In genomic region chr17:50344712-50345380, GRCh38 we compare ENCODE assay signal across 9 cellular contexts. TPM values are rescaled to one million over a fixed set of nuclear protein-coding genes. Genes with fewer than 3 reads are reported as not detected.
DNase-seq lines count a peak whose midpoint lies in the region; ATAC-seq and TF ChIP-seq lines count a peak whose summit lies in the region.
"Had no signal": no experiment of that assay in that cellular context is flagged by ENCODE, and none has a peak within 500 bp of the region (broad histone marks: within the 10 kb centered on the region; RNA-seq: fewer than 3 reads in every experiment).

No MANE protein-coding gene starts in this region.

- peaks cover 36% of the 10 kb centered on the region for H3K4me1 Mint-ChIP-seq in activated naive CD4-positive, alpha-beta T cell treated with anti-CD3 and anti-CD28 coated beads, Interleukin-2, amount 10 ng/mL, durations not matched to agents 7 days and 5 days
- H3K4me1 Mint-ChIP-seq in glutamatergic neuron (ENCODE audit: low read depth, unreplicated experiment) = peaks cover 7% of the 10 kb centered on the region

- peaks cover 30% of the 10 kb centered on the region for H3K79me2 ChIP-seq in PC-3 (ENCODE audit: low read length)

- WGBS in suprapubic skin = 66% methylated on average over 10 of the region's 13 CpGs

- H3K27me3 Mint-ChIP-seq in activated naive CD4-positive, alpha-beta T cell treated with anti-CD3 and anti-CD28 coated beads, Interleukin-2, amount 10 ng/mL, durations not matched to agents 7 days and 5 days = peaks cover 27% of the 10 kb centered on the region
- peaks cover 5% of the 10 kb centered on the region for H3K27me3 Mint-ChIP-seq in glutamatergic neuron (ENCODE audit: unreplicated experiment)

- H3K9ac ChIP-seq in PC-3 (ENCODE audit: low read length) = no peak overlapping the region

- TF ChIP-seq EP300 in suprapubic skin (IDR thresholded peaks at IDR 0.05) = no peak

- peak overlapping the region; percentile 62 for H3K4me3 Mint-ChIP-seq in activated naive CD4-positive, alpha-beta T cell treated with anti-CD3 and anti-CD28 coated beads, Interleukin-2, amount 10 ng/mL, durations not matched to agents 7 days and 5 days
- peak overlapping the region; percentile 84 for H3K4me3 Mint-ChIP-seq in glutamatergic neuron (ENCODE audit: unreplicated experiment)

- POLR2A ChIA-PET in PC-3 (lab: Charles Lee; ENCODE audit: unreplicated experiment) = no interaction called here

- H3K36me3 Mint-ChIP-seq in activated naive CD4-positive, alpha-beta T cell treated with anti-CD3 and anti-CD28 coated beads, Interleukin-2, amount 10 ng/mL, durations not matched to agents 7 days and 5 days = peaks cover 4% of the 10 kb centered on the region
- no peaks in the 10 kb centered on the region for H3K36me3 Mint-ChIP-seq in glutamatergic neuron (ENCODE audit: unreplicated experiment)

- H3K4me3 ChIP-seq in PC-3 (ENCODE audit: low read length) (peak overlapping the region; percentile 77; the same call in 1 of the 2 replicates), suprapubic skin (no peak overlapping the region)

- ATAC-seq in PC-3 (no peak), HG03571 (IDR thresholded peaks at IDR 0.05; ENCODE audit: unreplicated experiment) (no peak), GM21390 (IDR thresholded peaks at IDR 0.05; ENCODE audit: unreplicated experiment) (no peak)

- H2AFZ ChIP-seq in PC-3 (ENCODE audit: low read length) = no peak overlapping the region

- H3K27me3 ChIP-seq in PC-3 (ENCODE audit: low read length) (no peaks in the 10 kb centered on the region), suprapubic skin (no peaks in the 10 kb centered on the region)

- no peaks in the 10 kb centered on the region for H3F3A ChIP-seq in PC-3 (ENCODE audit: low read length, unreplicated experiment)

- TF ChIP-seq CTCF in PC-3 (conservative IDR thresholded peaks at IDR 0.05; ENCODE audit: low read depth, low read length) = no peak
- no peak for TF ChIP-seq CTCF in glutamatergic neuron (IDR thresholded peaks at IDR 0.05; ENCODE audit: partially characterized antibody, unreplicated experiment)
- TF ChIP-seq CTCF in suprapubic skin (IDR thresholded peaks at IDR 0.05) = no peak

- no peaks in the 10 kb centered on the region for H3K36me3 ChIP-seq in PC-3 (ENCODE audit: low read depth, low read length)
- no peaks in the 10 kb centered on the region for H3K36me3 ChIP-seq in suprapubic skin

- no peaks in the 10 kb centered on the region for H3K9me2 ChIP-seq in PC-3 (replicated peaks; ENCODE audit: low read length)

- peak overlapping the region; percentile 99 for H3K4me2 ChIP-seq in PC-3 (ENCODE audit: low read length)

- no peak for TF ChIP-seq POLR2A in suprapubic skin (IDR thresholded peaks at IDR 0.05)

- DNase-seq in activated naive CD4-positive, alpha-beta T cell treated with anti-CD3 and anti-CD28 coated beads, Interleukin-2, amount 10 ng/mL, durations not matched to agents 7 days and 5 days = no peak
- DNase-seq in activated naive CD4-positive, alpha-beta T cell (lab: John Stamatoyannopoulos, UW) = no peak
- DNase-seq in PC-3 = no peak
- no peak for DNase-seq in glutamatergic neuron
- peak; percentile 64 to 76 for DNase-seq in suprapubic skin (ENCODE audit: low spot score in 2 of 2)
- no peak for DNase-seq in ACHN
- DNase-seq: foreskin melanocyte had no signal

- CTCF ChIA-PET in activated naive CD4-positive, alpha-beta T cell treated with anti-CD3 and anti-CD28 coated beads, Interleukin-2, amount 10 ng/mL, durations not matched to agents 7 days and 5 days (lab: Charles Lee) = no interaction called here
- CTCF ChIA-PET in PC-3 (lab: Charles Lee) = interaction anchor here (0.6 kb wide), 1 partner anchor 53 kb away, joined by 3 read pairs; the partner anchor contains the start of gene LRRC59

- peaks cover 26% of the 10 kb centered on the region for H3K4me1 ChIP-seq in PC-3 (ENCODE audit: insufficient read depth, low read length)
- peaks cover 34% of the 10 kb centered on the region for H3K4me1 ChIP-seq in suprapubic skin

- in situ Hi-C loops in ACHN (cut with HindIII; ENCODE audit: low pct_ligation_motif_present, low pct_unique_long_range_greater_than_20kb, low sequenced_read_pairs) = no loop called here

- no peak overlapping the region for H3K27ac ChIP-seq in PC-3 (ENCODE audit: low read length)
- H3K27ac ChIP-seq in suprapubic skin = no peak overlapping the region

- no peaks in the 10 kb centered on the region for H3K9me3 Mint-ChIP-seq in activated naive CD4-positive, alpha-beta T cell treated with anti-CD3 and anti-CD28 coated beads, Interleukin-2, amount 10 ng/mL, durations not matched to agents 7 days and 5 days
- peaks cover 9% of the 10 kb centered on the region for H3K9me3 Mint-ChIP-seq in glutamatergic neuron (ENCODE audit: unreplicated experiment)

- H3K9me3 ChIP-seq in PC-3 (ENCODE audit: low read length) (no peaks in the 10 kb centered on the region), suprapubic skin (no peaks in the 10 kb centered on the region)

- H4K20me1 ChIP-seq in PC-3 (ENCODE audit: low read length) = no peaks in the 10 kb centered on the region; the same call in 1 of the 2 replicates

- no peak overlapping the region for H3K27ac Mint-ChIP-seq in activated naive CD4-positive, alpha-beta T cell treated with anti-CD3 and anti-CD28 coated beads, Interleukin-2, amount 10 ng/mL, durations not matched to agents 7 days and 5 days
- H3K27ac Mint-ChIP-seq in glutamatergic neuron (ENCODE audit: unreplicated experiment) = no peak overlapping the region

- BruUV-seq in PC-3 (replicated peaks; lab: Mats Ljungman, UMichigan) = no TSS peak

- intact Hi-C loops in PC-3 (cut with micrococcal nuclease) = no loop called here

RNA-seq across cellular contexts. Expression of gene XYLT2, which starts 1.1 kb away (rescaled TPM):
- total RNA-seq in PC-3 (2014; rRNA removed) (53.5 and 54.3 TPM in 2 replicates), glutamatergic neuron (ENCODE audit: unreplicated experiment) (11.0 TPM), suprapubic skin (10 to 100 TPM; 36.9 to 61.3 (median 45.5) TPM)

RNA-seq across cellular contexts. Expression of gene MRPL27, which starts 28.1 kb away (rescaled TPM):
- total RNA-seq in PC-3 (2014; rRNA removed) (168 and 173 TPM in 2 replicates), glutamatergic neuron (ENCODE audit: unreplicated experiment) (77.2 TPM), suprapubic skin (10 to 100 TPM; 60.3 to 87.7 (median 65.3) TPM)

RNA-seq across cellular contexts. Expression of gene EME1, which starts 28.2 kb away (rescaled TPM):
- total RNA-seq in PC-3 (2014; rRNA removed) (20.0 and 28.0 TPM in 2 replicates), glutamatergic neuron (ENCODE audit: unreplicated experiment) (4.7 TPM), suprapubic skin (1 to 10 TPM in 2 of 4 donors, under 1 TPM in 2; 0.39 to 2.5 (median 0.98) TPM)

RNA-seq across cellular contexts. Expression of gene LRRC59, which starts 52.5 kb away (rescaled TPM):
- total RNA-seq in PC-3 (2014; rRNA removed) (324 and 427 TPM in 2 replicates), glutamatergic neuron (ENCODE audit: unreplicated experiment) (73.9 TPM), suprapubic skin (10 to 100 TPM; 16.5 to 58.0 (median 39.0) TPM)

Comparison
In these comparisons a context has a peak if more than half of its experiments do, and no peak if none do; other contexts are left out.
1. DNase-seq: peak in suprapubic skin (2 of 2); none in activated naive CD4-positive, alpha-beta T cell treated with anti-CD3 and anti-CD28 coated beads, Interleukin-2, amount 10 ng/mL, durations not matched to agents 7 days and 5 days (single experiment), activated naive CD4-positive, alpha-beta T cell (0 of 4), PC-3 (single experiment), glutamatergic neuron (single experiment) and ACHN (single experiment).